Comparison of ENCODE assay signal across 20 cellular contexts in genomic region chr15:31480356-31481058, GRCh38.
DNase-seq lines count a peak whose midpoint lies in the region; ATAC-seq and TF ChIP-seq lines count a peak whose summit lies in the region.
"Had no signal": no experiment of that assay in that cellular context is flagged by ENCODE, and none has a peak within 500 bp of the region (broad histone marks: within the 10 kb centered on the region; RNA-seq: fewer than 3 reads in every experiment).

No MANE protein-coding gene starts in this region.

- DNase-seq in activated CD8-positive, alpha-beta T cell treated with anti-CD3 and anti-CD28 coated beads for 36 hours, result no peak
- DNase-seq in activated CD8-positive, alpha-beta T cell treated with anti-CD3 and anti-CD28 coated beads, Interleukin-2, amount 10 ng/mL, durations not matched to agents 7 days and 5 days, result no peak
- DNase-seq in NCI-H524 treated with DMSO at 0.1 percent for 48 hours (lab: John Stamatoyannopoulos, UW), result peak; percentile 60
- peak in 2 of 3 experiments; percentile 33 to 36 for DNase-seq in effector memory CD8-positive, alpha-beta T cell
- peak; percentile 59 for DNase-seq in testis
- no peak for DNase-seq in Right ventricle myocardium superior
- DNase-seq in GF-D8 (lab: John Stamatoyannopoulos, UW), result no peak
- no peak for DNase-seq in SK-N-DZ (ENCODE audit: low spot score)
- DNase-seq: ACHN; activated CD4-positive, CD25-positive, alpha-beta regulatory T cell; amniotic stem cell; effector memory CD4-positive, alpha-beta T cell; heart right ventricle; NCI-H146; SHP77 had no signal

- H3K36me3 Mint-ChIP-seq in activated CD8-positive, alpha-beta T cell treated with anti-CD3 and anti-CD28 coated beads for 36 hours (ENCODE audit: low read depth), result peaks cover 70% of the 10 kb centered on the region
- peaks cover 52% of the 10 kb centered on the region for H3K36me3 Mint-ChIP-seq in activated CD8-positive, alpha-beta T cell treated with anti-CD3 and anti-CD28 coated beads, Interleukin-2, amount 10 ng/mL, durations not matched to agents 7 days and 5 days (ENCODE audit: low read depth)
- peaks cover 23% of the 10 kb centered on the region for H3K36me3 Mint-ChIP-seq in effector memory CD8-positive, alpha-beta T cell (ENCODE audit: insufficient read depth)

- intact Hi-C loops in activated CD8-positive, alpha-beta T cell treated with anti-CD3 and anti-CD28 coated beads for 36 hours (cut with micrococcal nuclease), result loop anchor here (5.0 kb wide), 1 partner anchor 133 kb away; no protein-coding TSS in a partner anchor
- intact Hi-C loops in testis (cut with DNase I; ENCODE audit: low total_unique reads), result loop anchor here (10.0 kb wide), 2 partner anchors 86 to 486 kb away; partner anchors contain the start of gene MTMR10
- intact Hi-C loops in Right ventricle myocardium superior (cut with DNase I), result loop anchor here (10.0 kb wide), 1 partner anchor 156 kb away; the partner anchor contains the start of gene KLF13

- H3K9me3 Mint-ChIP-seq in activated CD8-positive, alpha-beta T cell treated with anti-CD3 and anti-CD28 coated beads for 36 hours, result peaks cover 5% of the 10 kb centered on the region
- H3K9me3 Mint-ChIP-seq in activated CD8-positive, alpha-beta T cell treated with anti-CD3 and anti-CD28 coated beads, Interleukin-2, amount 10 ng/mL, durations not matched to agents 7 days and 5 days (ENCODE audit: insufficient read depth), result no peaks in the 10 kb centered on the region
- H3K9me3 Mint-ChIP-seq in effector memory CD8-positive, alpha-beta T cell, result peaks cover 0 to 1% of the 10 kb centered on the region in 2 donors

- H3K27me3 Mint-ChIP-seq in activated CD8-positive, alpha-beta T cell treated with anti-CD3 and anti-CD28 coated beads for 36 hours, result no peaks in the 10 kb centered on the region
- no peaks in the 10 kb centered on the region for H3K27me3 Mint-ChIP-seq in activated CD8-positive, alpha-beta T cell treated with anti-CD3 and anti-CD28 coated beads, Interleukin-2, amount 10 ng/mL, durations not matched to agents 7 days and 5 days (ENCODE audit: low read depth)
- no peaks in the 10 kb centered on the region for H3K27me3 Mint-ChIP-seq in effector memory CD8-positive, alpha-beta T cell

- no peak overlapping the region for H3K27ac ChIP-seq in testis
- H3K27ac ChIP-seq: heart right ventricle, prostate gland, upper lobe of left lung had no signal

- no peak for ATAC-seq in activated CD8-positive, alpha-beta T cell treated with anti-CD3 and anti-CD28 coated beads for 36 hours
- ATAC-seq in activated CD8-positive, alpha-beta T cell treated with anti-CD3 and anti-CD28 coated beads, Interleukin-2, amount 10 ng/mL, durations not matched to agents 7 days and 5 days, result no peak
- peak; percentile 62 for ATAC-seq in effector memory CD8-positive, alpha-beta T cell (replicated peaks)
- ATAC-seq in Right ventricle myocardium superior (ENCODE audit: poor library complexity), result no peak
- ATAC-seq: heart right ventricle had no signal

- no peak for TF ChIP-seq CTCF in activated CD8-positive, alpha-beta T cell treated with anti-CD3 and anti-CD28 coated beads for 36 hours (IDR thresholded peaks at IDR 0.05)
- no peak for TF ChIP-seq CTCF in testis (IDR thresholded peaks at IDR 0.05)

- 39 to 50% methylated on average over 13 of the region's 13 CpGs for WGBS in testis, 2 donors

- peak overlapping the region; percentile 64 for H3K27ac Mint-ChIP-seq in activated CD8-positive, alpha-beta T cell treated with anti-CD3 and anti-CD28 coated beads for 36 hours
- no peak overlapping the region for H3K27ac Mint-ChIP-seq in activated CD8-positive, alpha-beta T cell treated with anti-CD3 and anti-CD28 coated beads, Interleukin-2, amount 10 ng/mL, durations not matched to agents 7 days and 5 days
- peak overlapping the region; percentile 16 to 82 for H3K27ac Mint-ChIP-seq in effector memory CD8-positive, alpha-beta T cell
- H3K27ac Mint-ChIP-seq: CD14-positive monocyte, nephron had no signal

- H3K4me1 ChIP-seq in testis, result no peaks in the 10 kb centered on the region
- H3K4me1 ChIP-seq: heart right ventricle, prostate gland had no signal

- H3K4me3 Mint-ChIP-seq in activated CD8-positive, alpha-beta T cell treated with anti-CD3 and anti-CD28 coated beads for 36 hours, result peak overlapping the region; percentile 50
- H3K4me3 Mint-ChIP-seq in activated CD8-positive, alpha-beta T cell treated with anti-CD3 and anti-CD28 coated beads, Interleukin-2, amount 10 ng/mL, durations not matched to agents 7 days and 5 days, result no peak overlapping the region
- H3K4me3 Mint-ChIP-seq in effector memory CD8-positive, alpha-beta T cell, result peak overlapping the region in 1 of 2 donors; percentile 37
- H3K4me3 Mint-ChIP-seq: nephron had no signal

- POLR2A ChIA-PET in activated CD8-positive, alpha-beta T cell treated with anti-CD3 and anti-CD28 coated beads for 36 hours (lab: Charles Lee), result interaction anchor here (0.8 to 7.0 kb wide), 2 partner anchors 21 to 43 kb away, joined by 4 to 96 read pairs; no protein-coding TSS in a partner anchor
- POLR2A ChIA-PET in activated CD8-positive, alpha-beta T cell treated with anti-CD3 and anti-CD28 coated beads, Interleukin-2, amount 10 ng/mL, durations not matched to agents 7 days and 5 days (lab: Charles Lee), result interaction anchor here (1.8 kb wide), 1 partner anchor 46 kb away, joined by 6 read pairs; no protein-coding TSS in a partner anchor

- no peaks in the 10 kb centered on the region for H3K36me3 ChIP-seq in testis (ENCODE audit: low read depth, missing control alignments)
- H3K36me3 ChIP-seq: heart right ventricle, prostate gland, upper lobe of left lung had no signal

- H3K9me3 ChIP-seq in testis, result no peaks in the 10 kb centered on the region
- H3K9me3 ChIP-seq: heart right ventricle, prostate gland, upper lobe of left lung had no signal

- no peaks in the 10 kb centered on the region for H3K27me3 ChIP-seq in testis

- CTCF ChIA-PET in activated CD8-positive, alpha-beta T cell treated with anti-CD3 and anti-CD28 coated beads for 36 hours (lab: Charles Lee), result interaction anchor here (1.1 to 11.3 kb wide), 3 partner anchors 9 to 83 kb away, joined by 3 to 104 read pairs (median 4); no protein-coding TSS in a partner anchor
- CTCF ChIA-PET in activated CD8-positive, alpha-beta T cell treated with anti-CD3 and anti-CD28 coated beads, Interleukin-2, amount 10 ng/mL, durations not matched to agents 7 days and 5 days (lab: Charles Lee), result interaction anchor here (1.1 to 11.3 kb wide), 7 partner anchors 8 to 280 kb away, joined by 3 to 104 read pairs (median 4); no protein-coding TSS in a partner anchor

- TF ChIP-seq POLR2A in testis (IDR thresholded peaks at IDR 0.05), result no peak

- no peak overlapping the region for H3K4me3 ChIP-seq in testis
- H3K4me3 ChIP-seq: heart right ventricle, prostate gland, smooth muscle cell, upper lobe of left lung had no signal

- peaks cover 59% of the 10 kb centered on the region for H3K4me1 Mint-ChIP-seq in activated CD8-positive, alpha-beta T cell treated with anti-CD3 and anti-CD28 coated beads for 36 hours (ENCODE audit: low read depth)
- H3K4me1 Mint-ChIP-seq in activated CD8-positive, alpha-beta T cell treated with anti-CD3 and anti-CD28 coated beads, Interleukin-2, amount 10 ng/mL, durations not matched to agents 7 days and 5 days (ENCODE audit: low read depth), result peaks cover 45% of the 10 kb centered on the region
- H3K4me1 Mint-ChIP-seq in effector memory CD8-positive, alpha-beta T cell (ENCODE audit: low read depth in 2 of 2), result peaks cover 47 to 52% of the 10 kb centered on the region in 2 donors

Comparison
In these comparisons a context has a peak if more than half of its experiments do, and no peak if none do; other contexts are left out.
1. DNase-seq: peak in NCI-H524 treated with DMSO at 0.1 percent for 48 hours (single experiment), effector memory CD8-positive, alpha-beta T cell (2 of 3) and testis (single experiment); none in activated CD8-positive, alpha-beta T cell treated with anti-CD3 and anti-CD28 coated beads for 36 hours (single experiment), activated CD8-positive, alpha-beta T cell treated with anti-CD3 and anti-CD28 coated beads, Interleukin-2, amount 10 ng/mL, durations not matched to agents 7 days and 5 days (single experiment), Right ventricle myocardium superior (single experiment), GF-D8 (single experiment) and SK-N-DZ (single experiment).